Comparison of ENCODE assay signal across 19 cellular contexts in genomic region chr6:41692080-41692675, GRCh38. TPM values are rescaled to one million over a fixed set of nuclear protein-coding genes. Genes with fewer than 3 reads are reported as not detected.
A peak's percentile ranks its signal among the peaks of the same experiment; 100 is the strongest.
DNase-seq lines count a peak whose midpoint lies in the region; ATAC-seq and TF ChIP-seq lines count a peak whose summit lies in the region.
"Had no signal": no experiment of that assay in that cellular context is flagged by ENCODE, and none has a peak within 500 bp of the region (broad histone marks: within the 10 kb centered on the region; RNA-seq: fewer than 3 reads in every experiment).

No MANE protein-coding gene starts in this region.

- H3K9me3 ChIP-seq in trophoblast cell (ENCODE audit: insufficient read depth, low read depth, low read length) (no peaks in the 10 kb centered on the region), H9 (ENCODE audit: control insufficient read depth, low read depth, low read length) (no peaks in the 10 kb centered on the region)

- no peak for ATAC-seq in naive thymus-derived CD8-positive, alpha-beta T cell

- peaks cover 4% of the 10 kb centered on the region for H3K36me3 Mint-ChIP-seq in IgD-negative memory B cell
- H3K36me3 Mint-ChIP-seq in endothelial cell (ENCODE audit: low read depth, unreplicated experiment): no peaks in the 10 kb centered on the region
- H3K36me3 Mint-ChIP-seq in H9 (ENCODE audit: insufficient read depth in 1 of 3, low read depth in 3 of 3): no peaks in the 10 kb centered on the region; a peak in 2 of 7 replicates
- H3K36me3 Mint-ChIP-seq in activated naive CD8-positive, alpha-beta T cell treated with anti-CD3 and anti-CD28 coated beads for 36 hours: no peaks in the 10 kb centered on the region
- H3K36me3 Mint-ChIP-seq in naive thymus-derived CD8-positive, alpha-beta T cell: peaks cover 0 to 10% (median 0%) of the 10 kb centered on the region in 3 donors

- H2AK5ac ChIP-seq in trophoblast cell (ENCODE audit: low read length): peak overlapping the region; percentile 32
- H2AK5ac ChIP-seq in H9 (ENCODE audit: insufficient read length, low read length): no peak overlapping the region

- H2AFZ ChIP-seq in trophoblast cell (ENCODE audit: insufficient read depth, low read length, poor library complexity): no peak overlapping the region
- H2AFZ ChIP-seq in H9 (ENCODE audit: low read length): no peak overlapping the region

- H4K5ac ChIP-seq in H9 (ENCODE audit: insufficient read length, low read depth, low read length): no peak overlapping the region

- no peak overlapping the region for H3K4ac ChIP-seq in trophoblast cell (ENCODE audit: low read depth, low read length)
- no peak overlapping the region for H3K4ac ChIP-seq in H9 (ENCODE audit: low read depth, low read length)

- no peak overlapping the region for H3T11ph ChIP-seq in H9 (ENCODE audit: low read length)

- DNase-seq in endothelial cell (ENCODE audit: low spot score) (no peak), trophoblast cell (peak; percentile 46 to 75), superior temporal gyrus (ENCODE audit: extremely low spot score) (peak; percentile 16), H9 (no peak)
- DNase-seq in activated naive CD8-positive, alpha-beta T cell treated with anti-CD3 and anti-CD28 coated beads for 36 hours: no peak
- no peak for DNase-seq in naive thymus-derived CD8-positive, alpha-beta T cell
- DNase-seq: ACHN; AML-193; CD4-positive, alpha-beta T cell; DMS79; HCEC 1CT; MV-4-11; NCI-H1417 treated with DMSO at 0.1 percent for 48 hours; NCI-H1930; NCI-H446; NK-92 treated with Interleukin-12 subunit alpha and Interleukin-12 subunit beta, amount 100 ng/mL, for 24 hours; SHP77 treated with DMSO at 0.1 percent for 48 hours had no signal

- H3K27me3 ChIP-seq in trophoblast cell (ENCODE audit: insufficient read depth, low read length): no peaks in the 10 kb centered on the region
- H3K27me3 ChIP-seq in H9 (ENCODE audit: insufficient read depth, low read length): no peaks in the 10 kb centered on the region

- H4K12ac ChIP-seq in trophoblast cell (ENCODE audit: low read depth, low read length): no peak overlapping the region

- H2BK15ac ChIP-seq in H9 (ENCODE audit: low read depth, low read length): no peak overlapping the region

- H4K91ac ChIP-seq in trophoblast cell (ENCODE audit: low read depth, low read length) (peak overlapping the region; percentile 41), H9 (ENCODE audit: insufficient read length, low read depth, low read length) (no peak overlapping the region)

- H2BK20ac ChIP-seq in H9 (ENCODE audit: low read depth, low read length, poor library complexity, severe bottlenecking): no peak overlapping the region

- H3K79me1 ChIP-seq in trophoblast cell (ENCODE audit: low read length) (peaks cover 2% of the 10 kb centered on the region), H9 (ENCODE audit: insufficient read depth, low read depth, low read length, poor library complexity, severe bottlenecking) (no peaks in the 10 kb centered on the region)

- TF ChIP-seq CTCF in endothelial cell (IDR thresholded peaks at IDR 0.05; ENCODE audit: unreplicated experiment) (no peak), H9 (conservative IDR thresholded peaks at IDR 0.05) (no peak)

- H3K27ac ChIP-seq in trophoblast cell (ENCODE audit: low read depth, low read length) (peak overlapping the region; percentile 17), H9 (ENCODE audit: insufficient read length, low read depth, low read length) (no peak overlapping the region)

- peaks cover 4% of the 10 kb centered on the region for H4K20me1 ChIP-seq in H9 (ENCODE audit: control insufficient read depth, insufficient read depth, insufficient read length)

- H3K18ac ChIP-seq in trophoblast cell (ENCODE audit: low read length) (peak overlapping the region; percentile 17), H9 (ENCODE audit: insufficient read length, low read depth, low read length) (no peak overlapping the region)

- H2BK12ac ChIP-seq in trophoblast cell (ENCODE audit: low read length) (no peak overlapping the region), H9 (ENCODE audit: insufficient read length, low read depth, low read length) (no peak overlapping the region)

- H4K8ac ChIP-seq in trophoblast cell (ENCODE audit: low read depth, low read length) (no peak overlapping the region), H9 (replicated peaks; ENCODE audit: insufficient read length, low read depth, low read length) (no peak overlapping the region)

- H3K23me2 ChIP-seq in H9 (ENCODE audit: insufficient read length, low read depth, low read length, poor library complexity, severe bottlenecking): no peaks in the 10 kb centered on the region

- H3K9ac ChIP-seq in trophoblast cell (ENCODE audit: low read length) (no peak overlapping the region), H9 (ENCODE audit: extremely low read depth, insufficient read length, low read length) (no peak overlapping the region)

- H3K4me3 Mint-ChIP-seq in IgD-negative memory B cell (peak overlapping the region in 1 of 4 donors; percentile 63), endothelial cell (ENCODE audit: unreplicated experiment) (no peak overlapping the region), H9 (no peak overlapping the region)
- H3K4me3 Mint-ChIP-seq in activated naive CD8-positive, alpha-beta T cell treated with anti-CD3 and anti-CD28 coated beads for 36 hours: no peak overlapping the region
- H3K4me3 Mint-ChIP-seq in naive thymus-derived CD8-positive, alpha-beta T cell: no peak overlapping the region
- H3K4me3 Mint-ChIP-seq: CD4-positive, alpha-beta T cell had no signal

- H3K4me3 ChIP-seq in trophoblast cell (ENCODE audit: low read depth, low read length): no peak overlapping the region

- peak overlapping the region; percentile 31 for H2BK120ac ChIP-seq in trophoblast cell (ENCODE audit: insufficient read depth, low read length, poor library complexity)
- no peak overlapping the region for H2BK120ac ChIP-seq in H9 (ENCODE audit: low read depth, low read length, poor library complexity, severe bottlenecking)

- H3K4me1 ChIP-seq in trophoblast cell (ENCODE audit: control insufficient read depth in 1 of 2, insufficient read depth in 2 of 2, low read length in 2 of 2): peaks cover 6 to 13% of the 10 kb centered on the region in 2 experiments
- peaks cover 3% of the 10 kb centered on the region; the same call in 1 of the 2 replicates for H3K4me1 ChIP-seq in H9 (ENCODE audit: insufficient read depth, low read length)

- no peaks in the 10 kb centered on the region for H3K27me3 Mint-ChIP-seq in IgD-negative memory B cell
- H3K27me3 Mint-ChIP-seq in endothelial cell (ENCODE audit: unreplicated experiment): peaks cover 8% of the 10 kb centered on the region
- H3K27me3 Mint-ChIP-seq in H9 (ENCODE audit: low read depth): peaks cover 13% of the 10 kb centered on the region
- no peaks in the 10 kb centered on the region for H3K27me3 Mint-ChIP-seq in activated naive CD8-positive, alpha-beta T cell treated with anti-CD3 and anti-CD28 coated beads for 36 hours
- H3K27me3 Mint-ChIP-seq in naive thymus-derived CD8-positive, alpha-beta T cell: no peaks in the 10 kb centered on the region
- H3K27me3 Mint-ChIP-seq: CD4-positive, alpha-beta T cell had no signal

- peak overlapping the region in 2 of 3 donors; percentile 64 to 87 for H3K27ac Mint-ChIP-seq in IgD-negative memory B cell
- peak overlapping the region; percentile 17 for H3K27ac Mint-ChIP-seq in endothelial cell (ENCODE audit: unreplicated experiment)
- no peak overlapping the region for H3K27ac Mint-ChIP-seq in H9
- H3K27ac Mint-ChIP-seq in activated naive CD8-positive, alpha-beta T cell treated with anti-CD3 and anti-CD28 coated beads for 36 hours: no peak overlapping the region
- H3K27ac Mint-ChIP-seq in naive thymus-derived CD8-positive, alpha-beta T cell: no peak overlapping the region
- H3K27ac Mint-ChIP-seq: CD4-positive, alpha-beta T cell had no signal

- H3K4me2 ChIP-seq in trophoblast cell (ENCODE audit: low read length): no peak overlapping the region
- no peak overlapping the region for H3K4me2 ChIP-seq in H9 (ENCODE audit: insufficient read depth, insufficient read length, low read length)

- no peaks in the 10 kb centered on the region for H3K9me3 Mint-ChIP-seq in IgD-negative memory B cell
- no peaks in the 10 kb centered on the region for H3K9me3 Mint-ChIP-seq in endothelial cell (ENCODE audit: unreplicated experiment)
- no peaks in the 10 kb centered on the region; a peak in 1 of 5 replicates for H3K9me3 Mint-ChIP-seq in H9
- H3K9me3 Mint-ChIP-seq in activated naive CD8-positive, alpha-beta T cell treated with anti-CD3 and anti-CD28 coated beads for 36 hours: no peaks in the 10 kb centered on the region
- H3K9me3 Mint-ChIP-seq in naive thymus-derived CD8-positive, alpha-beta T cell: no peaks in the 10 kb centered on the region
- H3K9me3 Mint-ChIP-seq: CD4-positive, alpha-beta T cell had no signal

- peaks cover 11 to 16% of the 10 kb centered on the region in 2 experiments for H3K36me3 ChIP-seq in trophoblast cell (ENCODE audit: control insufficient read depth in 1 of 2, insufficient read depth in 2 of 2, low read length in 2 of 2)

- POLR2A ChIA-PET in naive thymus-derived CD8-positive, alpha-beta T cell (lab: Charles Lee): no interaction called here

- H3K4me1 Mint-ChIP-seq in IgD-negative memory B cell (peaks cover 16 to 20% (median 19%) of the 10 kb centered on the region in 3 donors), endothelial cell (ENCODE audit: unreplicated experiment) (peaks cover 8% of the 10 kb centered on the region), H9 (peaks cover 23 to 25% of the 10 kb centered on the region in 2 experiments)
- H3K4me1 Mint-ChIP-seq in activated naive CD8-positive, alpha-beta T cell treated with anti-CD3 and anti-CD28 coated beads for 36 hours: no peaks in the 10 kb centered on the region
- peaks cover 0 to 8% (median 3%) of the 10 kb centered on the region in 4 donors for H3K4me1 Mint-ChIP-seq in naive thymus-derived CD8-positive, alpha-beta T cell

- no peak overlapping the region for H3K23ac ChIP-seq in trophoblast cell (ENCODE audit: low read length)
- H3K23ac ChIP-seq in H9 (ENCODE audit: insufficient read length, low read depth, low read length): no peak overlapping the region

- H3K14ac ChIP-seq in trophoblast cell (ENCODE audit: low read length) (peak overlapping the region; percentile 24), H9 (ENCODE audit: insufficient read depth, low read length) (no peak overlapping the region)

- H3K79me2 ChIP-seq in trophoblast cell (ENCODE audit: control insufficient read depth, insufficient read depth, low read length, poor library complexity) (peaks cover 2% of the 10 kb centered on the region), H9 (ENCODE audit: insufficient read depth, low read length) (no peaks in the 10 kb centered on the region)

- peak overlapping the region; percentile 4 for H2BK5ac ChIP-seq in trophoblast cell (ENCODE audit: low read depth, low read length, poor library complexity)
- H2BK5ac ChIP-seq in H9 (ENCODE audit: insufficient read length, low read length): no peak overlapping the region

- no peak overlapping the region for H3K56ac ChIP-seq in H9 (ENCODE audit: insufficient read length, low read depth, low read length)

RNA-seq across cellular contexts. Expression of gene TFEB, which starts 43.2 kb away (rescaled TPM):
- polyA plus RNA-seq in IgD-negative memory B cell: 196 TPM
- total RNA-seq in endothelial cell (ENCODE audit: unreplicated experiment): 10.4 TPM
- polyA plus RNA-seq in trophoblast cell (2013): 25.4 and 27.9 TPM in 2 replicates
- total RNA-seq in H9 (2021): 1.2 and 2.4 TPM in 2 replicates
- 10 to 100 TPM in 1 of 2 experiments, 1 to 10 TPM in 1; 9.3 to 11.5 TPM for total RNA-seq in activated naive CD8-positive, alpha-beta T cell treated with anti-CD3 and anti-CD28 coated beads for 36 hours
- 10 to 100 TPM in 1 of 2 experiments, 1 to 10 TPM in 1; 9.2 to 10.8 TPM for total RNA-seq in naive thymus-derived CD8-positive, alpha-beta T cell
- 1 to 10 TPM; 2.6 to 9.4 (median 6.1) TPM for polyA plus RNA-seq in naive thymus-derived CD8-positive, alpha-beta T cell

RNA-seq across cellular contexts. Expression of gene MDFI, which starts 53.9 kb away (rescaled TPM):
- polyA plus RNA-seq in IgD-negative memory B cell: not detected
- total RNA-seq in endothelial cell (ENCODE audit: unreplicated experiment): 285 TPM
- 206 and 208 TPM in 2 replicates for polyA plus RNA-seq in trophoblast cell (2013)
- 40.9 and 45.0 TPM in 2 replicates for total RNA-seq in H9 (2021)
- total RNA-seq in activated naive CD8-positive, alpha-beta T cell treated with anti-CD3 and anti-CD28 coated beads for 36 hours: not detected
- not detected for total RNA-seq in naive thymus-derived CD8-positive, alpha-beta T cell
- polyA plus RNA-seq in naive thymus-derived CD8-positive, alpha-beta T cell: not detected
- total RNA-seq: CD4-positive, alpha-beta T cell; OCI-LY7 had no signal

RNA-seq across cellular contexts. Expression of gene PGC, which starts 55.0 kb away (rescaled TPM):
- polyA plus RNA-seq in IgD-negative memory B cell: not detected
- total RNA-seq in endothelial cell (ENCODE audit: unreplicated experiment): not detected
- polyA plus RNA-seq in trophoblast cell (2013): 14.2 and 17.6 TPM in 2 replicates
- not detected in 2 replicates for total RNA-seq in H9 (2021)
- not detected for total RNA-seq in activated naive CD8-positive, alpha-beta T cell treated with anti-CD3 and anti-CD28 coated beads for 36 hours
- not detected for total RNA-seq in naive thymus-derived CD8-positive, alpha-beta T cell
- not detected for polyA plus RNA-seq in naive thymus-derived CD8-positive, alpha-beta T cell
- total RNA-seq: CD4-positive, alpha-beta T cell; OCI-LY7 had no signal

Comparison
In these comparisons a context has a peak if more than half of its experiments do, and no peak if none do; other contexts are left out.
1. H3K27ac Mint-ChIP-seq: peak in IgD-negative memory B cell (2 of 3) and endothelial cell (single experiment); none in H9 (0 of 3), activated naive CD8-positive, alpha-beta T cell treated with anti-CD3 and anti-CD28 coated beads for 36 hours (single experiment) and naive thymus-derived CD8-positive, alpha-beta T cell (0 of 10).
2. DNase-seq: peak in trophoblast cell (2 of 2) and superior temporal gyrus (single experiment); none in endothelial cell (single experiment), H9 (single experiment), activated naive CD8-positive, alpha-beta T cell treated with anti-CD3 and anti-CD28 coated beads for 36 hours (single experiment) and naive thymus-derived CD8-positive, alpha-beta T cell (0 of 10).
3. RNA of gene MDFI, which starts 53.9 kb away (total RNA-seq): 285 TPM in endothelial cell (single experiment) and 40.9 to 45.0 TPM in H9; not detected in activated naive CD8-positive, alpha-beta T cell treated with anti-CD3 and anti-CD28 coated beads for 36 hours and not detected in naive thymus-derived CD8-positive, alpha-beta T cell; every median in the first group is over 10 times any median in the second.